ENCODE assay signal across 17 cellular contexts in the genomic region with DNA sequence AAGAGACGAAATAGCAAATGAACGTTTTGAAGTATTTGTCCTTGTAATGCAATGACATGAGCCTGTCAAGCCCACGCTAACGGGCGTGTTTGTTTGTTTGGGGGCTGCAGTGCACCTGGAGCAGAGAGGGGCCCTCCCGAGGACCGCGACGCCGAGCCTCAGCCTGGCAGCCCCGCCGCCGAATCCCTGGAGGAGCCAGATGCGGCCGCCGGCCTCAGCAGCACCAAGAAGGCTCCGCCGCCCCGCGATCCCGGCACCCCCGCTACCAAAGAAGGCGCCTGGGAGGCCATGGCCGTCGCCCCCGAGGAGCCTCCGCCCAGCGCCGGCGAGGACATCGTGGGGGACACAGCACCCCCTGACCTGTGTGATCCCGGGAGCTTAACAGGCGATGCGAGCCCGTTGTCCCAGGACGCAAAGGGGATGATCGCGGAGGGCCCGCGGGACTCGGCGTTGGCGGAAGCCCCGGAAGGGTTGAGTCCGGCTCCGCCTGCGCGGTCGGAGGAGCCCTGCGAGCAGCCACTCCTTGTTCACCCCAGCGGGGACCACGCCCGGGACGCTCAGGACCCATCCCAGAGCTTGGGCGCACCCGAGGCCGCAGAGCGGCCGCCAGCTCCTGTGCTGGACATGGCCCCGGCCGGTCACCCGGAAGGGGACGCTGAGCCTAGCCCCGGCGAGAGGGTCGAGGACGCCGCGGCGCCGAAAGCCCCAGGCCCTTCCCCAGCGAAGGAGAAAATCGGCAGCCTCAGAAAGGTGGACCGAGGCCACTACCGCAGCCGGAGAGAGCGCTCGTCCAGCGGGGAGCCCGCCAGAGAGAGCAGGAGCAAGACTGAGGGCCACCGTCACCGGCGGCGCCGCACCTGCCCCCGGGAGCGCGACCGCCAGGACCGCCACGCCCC. TPM values are rescaled to one million over a fixed set of nuclear protein-coding genes. Genes with fewer than 3 reads are reported as not detected.
DNase-seq lines count a peak whose midpoint lies in the region; ATAC-seq and TF ChIP-seq lines count a peak whose summit lies in the region.
"Had no signal": no experiment of that assay in that cellular context is flagged by ENCODE, and none has a peak within 500 bp of the region (broad histone marks: within the 10 kb centered on the region; RNA-seq: fewer than 3 reads in every experiment).

No MANE protein-coding gene starts in this region.

- H3K27me3 Mint-ChIP-seq in stimulated activated memory B cell treated with anti-CD40 and anti-IgM and Interleukin-4, amounts not matched to agents 10 μg/mL and 1 μg/mL and 100 μg/mL, for 72 hours, result no peaks in the 10 kb centered on the region
- no peaks in the 10 kb centered on the region for H3K27me3 Mint-ChIP-seq in endodermal cell (ENCODE audit: insufficient read depth)
- H3K27me3 Mint-ChIP-seq in CD8-positive, alpha-beta T cell (ENCODE audit: low read depth), result no peaks in the 10 kb centered on the region
- H3K27me3 Mint-ChIP-seq: CD4-positive, alpha-beta T cell had no signal

- POLR2A ChIA-PET in CD8-positive, alpha-beta T cell (lab: Charles Lee), result no interaction called here

- no peaks in the 10 kb centered on the region for H3K4me1 ChIP-seq in right atrium auricular region
- H3K4me1 ChIP-seq in mucosa of descending colon (ENCODE audit: low read depth), result no peaks in the 10 kb centered on the region
- H3K4me1 ChIP-seq in endodermal cell (ENCODE audit: control insufficient read depth, insufficient read depth, low read length), result no peaks in the 10 kb centered on the region
- no peaks in the 10 kb centered on the region for H3K4me1 ChIP-seq in CD8-positive, alpha-beta T cell (ENCODE audit: insufficient read depth, low read length)

- no peak overlapping the region for H3K9ac ChIP-seq in endodermal cell (ENCODE audit: extremely low read depth, low read length, poor library complexity, severe bottlenecking)
- H3K9ac ChIP-seq: BLaER1 treated with 17β-estradiol and CSF1 and Interleukin-3, amounts not matched to agents 10 nM and 100 nM had no signal

- H3K4me3 ChIP-seq in right atrium auricular region, result no peak overlapping the region
- H3K4me3 ChIP-seq in mucosa of descending colon, result no peak overlapping the region
- H3K4me3 ChIP-seq in endodermal cell (ENCODE audit: low read length), result no peak overlapping the region
- H3K4me3 ChIP-seq in CD8-positive, alpha-beta T cell (ENCODE audit: low read depth, low read length), result no peak overlapping the region
- H3K4me3 ChIP-seq: BLaER1 treated with 17β-estradiol and CSF1 and Interleukin-3, amounts not matched to agents 10 nM and 100 nM had no signal

- H3K4me3 Mint-ChIP-seq in stimulated activated memory B cell treated with anti-CD40 and anti-IgM and Interleukin-4, amounts not matched to agents 10 μg/mL and 1 μg/mL and 100 μg/mL, for 72 hours, result no peak overlapping the region
- H3K4me3 Mint-ChIP-seq in endodermal cell, result no peak overlapping the region
- H3K4me3 Mint-ChIP-seq in CD8-positive, alpha-beta T cell, result no peak overlapping the region
- H3K4me3 Mint-ChIP-seq: CD4-positive, alpha-beta T cell; HFFc6 had no signal

- intact Hi-C loops in left cardiac atrium (cut with DNase I) (no loop called here), mucosa of descending colon (cut with DNase I, micrococcal nuclease) (no loop called here)
- intact Hi-C loops in CD8-positive, alpha-beta T cell (cut with DNase I, micrococcal nuclease), result no loop called here

- no peak overlapping the region for H3K27ac Mint-ChIP-seq in stimulated activated memory B cell treated with anti-CD40 and anti-IgM and Interleukin-4, amounts not matched to agents 10 μg/mL and 1 μg/mL and 100 μg/mL, for 72 hours
- H3K27ac Mint-ChIP-seq in endodermal cell, result no peak overlapping the region
- no peak overlapping the region for H3K27ac Mint-ChIP-seq in CD8-positive, alpha-beta T cell
- H3K27ac Mint-ChIP-seq: CD4-positive, alpha-beta T cell; HFFc6 had no signal

- peaks cover 94% of the 10 kb centered on the region for H3K36me3 ChIP-seq in right atrium auricular region
- no peaks in the 10 kb centered on the region for H3K36me3 ChIP-seq in mucosa of descending colon (ENCODE audit: low read depth)
- peaks cover 60% of the 10 kb centered on the region for H3K36me3 ChIP-seq in endodermal cell (ENCODE audit: control insufficient read depth, insufficient read depth, low read length)
- H3K36me3 ChIP-seq in CD8-positive, alpha-beta T cell (ENCODE audit: insufficient read depth, low read length), result peaks cover 39% of the 10 kb centered on the region

- no peak overlapping the region for H3K27ac ChIP-seq in right atrium auricular region
- no peak overlapping the region for H3K27ac ChIP-seq in endodermal cell (ENCODE audit: low read depth, low read length)
- H3K27ac ChIP-seq in CD8-positive, alpha-beta T cell (ENCODE audit: low read depth, low read length), result no peak overlapping the region
- H3K27ac ChIP-seq: BLaER1 treated with 17β-estradiol and CSF1 and Interleukin-3, amounts not matched to agents 10 nM and 100 nM had no signal

- H3K4me1 Mint-ChIP-seq in stimulated activated memory B cell treated with anti-CD40 and anti-IgM and Interleukin-4, amounts not matched to agents 10 μg/mL and 1 μg/mL and 100 μg/mL, for 72 hours, result no peaks in the 10 kb centered on the region
- H3K4me1 Mint-ChIP-seq in endodermal cell, result no peaks in the 10 kb centered on the region
- no peaks in the 10 kb centered on the region for H3K4me1 Mint-ChIP-seq in CD8-positive, alpha-beta T cell (ENCODE audit: low read depth)

- H3K36me3 Mint-ChIP-seq in stimulated activated memory B cell treated with anti-CD40 and anti-IgM and Interleukin-4, amounts not matched to agents 10 μg/mL and 1 μg/mL and 100 μg/mL, for 72 hours, result peaks cover 75% of the 10 kb centered on the region
- H3K36me3 Mint-ChIP-seq in endodermal cell (ENCODE audit: low read depth), result peaks cover 73% of the 10 kb centered on the region
- peaks cover 80% of the 10 kb centered on the region for H3K36me3 Mint-ChIP-seq in CD8-positive, alpha-beta T cell

- CTCF ChIA-PET in CD8-positive, alpha-beta T cell (lab: Charles Lee), result no interaction called here

- WGBS in endodermal cell (ENCODE audit: insufficient coverage in 1 of 2, insufficient read length in 1 of 2), 2 experiments, result 96% methylated on average over 65 to 91 of the region's 91 CpGs

- TF ChIP-seq CTCF in right atrium auricular region (IDR thresholded peaks at IDR 0.05), result no peak
- TF ChIP-seq CTCF in mucosa of descending colon (IDR thresholded peaks at IDR 0.05), result no peak
- no peak for TF ChIP-seq CTCF in endodermal cell (conservative IDR thresholded peaks at IDR 0.05)
- no peak for TF ChIP-seq CTCF in CD8-positive, alpha-beta T cell (IDR thresholded peaks at IDR 0.05)

- peak; percentile 11 to 27 for ATAC-seq in left cardiac atrium
- ATAC-seq in esophagus mucosa, result peak; percentile 37
- peak; percentile 76 for ATAC-seq in mucosa of descending colon
- peak; percentile 55 for ATAC-seq in stimulated activated memory B cell treated with anti-CD40 and anti-IgM and Interleukin-4, amounts not matched to agents 10 μg/mL and 1 μg/mL and 100 μg/mL, for 72 hours
- ATAC-seq in CD8-positive, alpha-beta T cell, result no peak
- ATAC-seq: HepG2 had no signal

- DNase-seq in left cardiac atrium (no peak), right atrium auricular region (ENCODE audit: low spot score) (no peak), mucosa of descending colon (no peak), endodermal cell (no peak), NCI-H128 (lab: John Stamatoyannopoulos, UW; ENCODE audit: unreplicated experiment) (no peak)
- DNase-seq in CD8-positive, alpha-beta T cell, result no peak
- DNase-seq: 8988T; CD4-positive, alpha-beta T cell; DMS153; DMS79 treated with DMSO at 0.1 percent for 48 hours; EL; HCEC 1CT; HFFc6 had no signal

- H3K27me3 ChIP-seq in right atrium auricular region, result no peaks in the 10 kb centered on the region
- H3K27me3 ChIP-seq in endodermal cell (ENCODE audit: control insufficient read depth, insufficient read depth, low read length, poor library complexity, severe bottlenecking), result no peaks in the 10 kb centered on the region
- no peaks in the 10 kb centered on the region for H3K27me3 ChIP-seq in CD8-positive, alpha-beta T cell (ENCODE audit: insufficient read depth, low read length)
- H3K27me3 ChIP-seq: BLaER1 treated with 17β-estradiol and CSF1 and Interleukin-3, amounts not matched to agents 10 nM and 100 nM had no signal

- no peaks in the 10 kb centered on the region for H3K9me3 Mint-ChIP-seq in stimulated activated memory B cell treated with anti-CD40 and anti-IgM and Interleukin-4, amounts not matched to agents 10 μg/mL and 1 μg/mL and 100 μg/mL, for 72 hours
- H3K9me3 Mint-ChIP-seq in endodermal cell, result no peaks in the 10 kb centered on the region
- H3K9me3 Mint-ChIP-seq in CD8-positive, alpha-beta T cell, result no peaks in the 10 kb centered on the region
- H3K9me3 Mint-ChIP-seq: CD4-positive, alpha-beta T cell; HFFc6 had no signal

- H3K9me3 ChIP-seq in right atrium auricular region, result no peaks in the 10 kb centered on the region
- no peaks in the 10 kb centered on the region for H3K9me3 ChIP-seq in mucosa of descending colon
- H3K9me3 ChIP-seq in endodermal cell (ENCODE audit: control insufficient read depth, low read length), result no peaks in the 10 kb centered on the region
- no peaks in the 10 kb centered on the region for H3K9me3 ChIP-seq in CD8-positive, alpha-beta T cell (ENCODE audit: low read length)
- H3K9me3 ChIP-seq: BLaER1 treated with 17β-estradiol and CSF1 and Interleukin-3, amounts not matched to agents 10 nM and 100 nM had no signal

RNA-seq across cellular contexts. Expression of a gene that starts 49.1 kb away (rescaled TPM):
- total RNA-seq in left cardiac atrium (1 to 10 TPM; 4.6 to 6.3 TPM), right atrium auricular region (1 to 10 TPM; 3.7 to 5.8 TPM), esophagus mucosa (5.5 TPM), mucosa of descending colon (10 to 100 TPM; 11.0 to 13.1 (median 12.9) TPM), endodermal cell (10 to 100 TPM; 17.8 to 23.2 TPM)
- 20.4 TPM for polyA plus RNA-seq in endodermal cell (2013, experiment 1 of 2)
- polyA plus RNA-seq in endodermal cell (2013, experiment 2 of 2), result 19.5 TPM
- total RNA-seq in CD8-positive, alpha-beta T cell, result 10 to 100 TPM; 45.9 to 48.1 TPM
